In genomic region chr11:8273281-8273680, GRCh38 we compare ENCODE assay signal across 25 cellular contexts. TPM values are rescaled to one million over a fixed set of nuclear protein-coding genes. Genes with fewer than 3 reads are reported as not detected.
A peak's percentile ranks its signal among the peaks of the same experiment; 100 is the strongest.
DNase-seq lines count a peak whose midpoint lies in the region; ATAC-seq, FAIRE-seq and TF ChIP-seq lines count a peak whose summit lies in the region.
"Had no signal": no experiment of that assay in that cellular context is flagged by ENCODE, and none has a peak within 500 bp of the region (broad histone marks: within the 10 kb centered on the region; RNA-seq: fewer than 3 reads in every experiment).

No MANE protein-coding gene starts in this region.

- peaks cover 36% of the 10 kb centered on the region for H3K27me3 ChIP-seq in RWPE2 (ENCODE audit: insufficient read depth, poor library complexity, severe bottlenecking)
- H3K27me3 ChIP-seq in transverse colon: peaks cover 46% of the 10 kb centered on the region
- H3K27me3 ChIP-seq: ascending aorta, testis had no signal

- TF ChIP-seq POLR2A in H54 (IDR thresholded peaks at IDR 0.05; ENCODE audit: low read depth, low read length) (no peak), transverse colon (IDR thresholded peaks at IDR 0.05) (no peak)

- H3K9me3 ChIP-seq in RWPE2 (ENCODE audit: severe bottlenecking): no peaks in the 10 kb centered on the region
- H3K9me3 ChIP-seq in transverse colon: no peaks in the 10 kb centered on the region
- H3K9me3 ChIP-seq: ascending aorta, right lobe of liver, testis, uterus had no signal

- H3K27ac ChIP-seq in RWPE2 (ENCODE audit: poor library complexity, severe bottlenecking) (no peak overlapping the region), transverse colon (no peak overlapping the region)
- H3K27ac ChIP-seq: ascending aorta, heart left ventricle, right lobe of liver, testis, uterus had no signal

- H3K36me3 ChIP-seq in RWPE2 (ENCODE audit: low read depth): no peaks in the 10 kb centered on the region
- H3K36me3 ChIP-seq in transverse colon: no peaks in the 10 kb centered on the region
- H3K36me3 ChIP-seq: ascending aorta, heart left ventricle, right lobe of liver, uterus had no signal

- no peaks in the 10 kb centered on the region for H3K4me1 ChIP-seq in RWPE2 (ENCODE audit: insufficient read depth, poor library complexity, severe bottlenecking)
- H3K4me1 ChIP-seq in transverse colon: peaks cover 0 to 7% (median under 1%) of the 10 kb centered on the region in 4 donors
- H3K4me1 ChIP-seq: ascending aorta, testis, uterus had no signal

- DNase-seq in H54 (ENCODE audit: insufficient read length, low spot score): peak; percentile 51
- DNase-seq in RWPE2 (ENCODE audit: low spot score): no peak
- DNase-seq in epithelial cell of esophagus (ENCODE audit: low read depth): peak; percentile 49
- DNase-seq in stromal cell of bone marrow (ENCODE audit: low read depth): peak; percentile 16
- DNase-seq in transverse colon: no peak
- no peak for DNase-seq in islet precursor cell
- DNase-seq: activated CD4-positive, alpha-beta T cell treated with anti-CD3 and anti-CD28 coated beads for 4 hours; activated T-cell treated with anti-CD3 and anti-CD28 coated beads for 4 hours; Calu3; EL; GOT3; heart left ventricle; mesendoderm; NCI-H2029; NCI-H748 treated with DMSO at 0.1 percent for 48 hours; right lobe of liver; stimulated activated naive CD4-positive, alpha-beta T cell; testis; uterus had no signal

- intact Hi-C loops in transverse colon (cut with DNase I; ENCODE audit: low total_unique reads): no loop called here

- peak; percentile 69 for ATAC-seq in RWPE2 (ENCODE audit: low read depth)
- no peak for ATAC-seq in GM18907 (IDR thresholded peaks at IDR 0.05; ENCODE audit: unreplicated experiment)
- ATAC-seq: heart left ventricle, right lobe of liver, SK-N-SH treated with all-trans-retinoic acid at 6 μM for 48 hours had no signal

- TF ChIP-seq CTCF in RWPE2 (IDR thresholded peaks at IDR 0.05; ENCODE audit: poor library complexity, severe bottlenecking): no peak
- no peak for TF ChIP-seq CTCF in epithelial cell of esophagus (IDR thresholded peaks at IDR 0.05; ENCODE audit: insufficient read depth, low read depth, low read length, missing control alignments)
- TF ChIP-seq CTCF in transverse colon (IDR thresholded peaks at IDR 0.05): no peak

- FAIRE-seq in H54 (lab: Jason Lieb, UNC): no peak
- FAIRE-seq: GM12892 had no signal

- in situ Hi-C loops in transverse colon (cut with MboI; ENCODE audit: low pct_ligation_motif_present in 1 of 4, low pct_unique_long_range_greater_than_20kb in 1 of 4, low sequenced_read_pairs in 3 of 4): no loop called here

- TF ChIP-seq EP300 in transverse colon (IDR thresholded peaks at IDR 0.05; ENCODE audit: low read depth): no peak

- H3K4me3 ChIP-seq in RWPE2 (ENCODE audit: severe bottlenecking) (no peak overlapping the region), epithelial cell of esophagus (ENCODE audit: low read length) (no peak overlapping the region), transverse colon (no peak overlapping the region)
- H3K4me3 ChIP-seq: ascending aorta, heart left ventricle, right lobe of liver, testis, uterus had no signal

RNA-seq across cellular contexts. Expression of gene LMO1, which starts 9.6 kb away (rescaled TPM):
- not detected for total RNA-seq in transverse colon
- total RNA-seq: ascending aorta, Calu3, fibroblast of villous mesenchyme, M059J, right lobe of liver, uterus had no signal

Comparison
In these comparisons a context has a peak if more than half of its experiments do, and no peak if none do; other contexts are left out.
1. DNase-seq: peak in H54 (single experiment), epithelial cell of esophagus (single experiment) and stromal cell of bone marrow (single experiment); none in RWPE2 (single experiment), transverse colon (single experiment) and islet precursor cell (single experiment).